1 cellular context compared by ENCODE assay signal in the genomic region with DNA sequence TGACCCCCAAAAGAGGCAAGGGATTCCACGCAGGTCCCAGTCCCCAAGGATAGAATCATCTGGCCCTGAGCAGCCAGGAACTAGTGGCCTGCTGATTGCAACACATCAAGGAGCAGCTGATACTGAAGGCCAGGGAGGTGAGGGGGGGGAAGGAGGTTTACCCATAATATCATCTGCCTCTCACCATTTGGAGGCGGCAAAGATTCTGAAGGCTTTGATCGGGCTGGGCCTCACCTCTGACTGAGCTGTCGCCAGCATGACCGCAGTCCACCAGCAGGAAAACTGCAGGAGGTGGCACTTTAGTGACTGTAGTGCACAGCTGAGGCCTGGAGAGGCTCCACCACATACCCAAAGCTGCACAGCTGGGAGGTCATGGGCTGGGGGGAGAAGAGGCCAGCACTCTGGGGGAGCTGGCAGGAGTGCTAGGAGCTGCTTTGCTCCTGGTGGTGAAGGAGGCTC.
TF ChIP-seq lines count a peak whose summit lies in the region.

No MANE protein-coding gene starts in this region.

TF ChIP-seq in GM23338, 12 proteins besides CTCF, POLR2A, EP300 and RAD21:
- TF ChIP-seq, protein P1, sequence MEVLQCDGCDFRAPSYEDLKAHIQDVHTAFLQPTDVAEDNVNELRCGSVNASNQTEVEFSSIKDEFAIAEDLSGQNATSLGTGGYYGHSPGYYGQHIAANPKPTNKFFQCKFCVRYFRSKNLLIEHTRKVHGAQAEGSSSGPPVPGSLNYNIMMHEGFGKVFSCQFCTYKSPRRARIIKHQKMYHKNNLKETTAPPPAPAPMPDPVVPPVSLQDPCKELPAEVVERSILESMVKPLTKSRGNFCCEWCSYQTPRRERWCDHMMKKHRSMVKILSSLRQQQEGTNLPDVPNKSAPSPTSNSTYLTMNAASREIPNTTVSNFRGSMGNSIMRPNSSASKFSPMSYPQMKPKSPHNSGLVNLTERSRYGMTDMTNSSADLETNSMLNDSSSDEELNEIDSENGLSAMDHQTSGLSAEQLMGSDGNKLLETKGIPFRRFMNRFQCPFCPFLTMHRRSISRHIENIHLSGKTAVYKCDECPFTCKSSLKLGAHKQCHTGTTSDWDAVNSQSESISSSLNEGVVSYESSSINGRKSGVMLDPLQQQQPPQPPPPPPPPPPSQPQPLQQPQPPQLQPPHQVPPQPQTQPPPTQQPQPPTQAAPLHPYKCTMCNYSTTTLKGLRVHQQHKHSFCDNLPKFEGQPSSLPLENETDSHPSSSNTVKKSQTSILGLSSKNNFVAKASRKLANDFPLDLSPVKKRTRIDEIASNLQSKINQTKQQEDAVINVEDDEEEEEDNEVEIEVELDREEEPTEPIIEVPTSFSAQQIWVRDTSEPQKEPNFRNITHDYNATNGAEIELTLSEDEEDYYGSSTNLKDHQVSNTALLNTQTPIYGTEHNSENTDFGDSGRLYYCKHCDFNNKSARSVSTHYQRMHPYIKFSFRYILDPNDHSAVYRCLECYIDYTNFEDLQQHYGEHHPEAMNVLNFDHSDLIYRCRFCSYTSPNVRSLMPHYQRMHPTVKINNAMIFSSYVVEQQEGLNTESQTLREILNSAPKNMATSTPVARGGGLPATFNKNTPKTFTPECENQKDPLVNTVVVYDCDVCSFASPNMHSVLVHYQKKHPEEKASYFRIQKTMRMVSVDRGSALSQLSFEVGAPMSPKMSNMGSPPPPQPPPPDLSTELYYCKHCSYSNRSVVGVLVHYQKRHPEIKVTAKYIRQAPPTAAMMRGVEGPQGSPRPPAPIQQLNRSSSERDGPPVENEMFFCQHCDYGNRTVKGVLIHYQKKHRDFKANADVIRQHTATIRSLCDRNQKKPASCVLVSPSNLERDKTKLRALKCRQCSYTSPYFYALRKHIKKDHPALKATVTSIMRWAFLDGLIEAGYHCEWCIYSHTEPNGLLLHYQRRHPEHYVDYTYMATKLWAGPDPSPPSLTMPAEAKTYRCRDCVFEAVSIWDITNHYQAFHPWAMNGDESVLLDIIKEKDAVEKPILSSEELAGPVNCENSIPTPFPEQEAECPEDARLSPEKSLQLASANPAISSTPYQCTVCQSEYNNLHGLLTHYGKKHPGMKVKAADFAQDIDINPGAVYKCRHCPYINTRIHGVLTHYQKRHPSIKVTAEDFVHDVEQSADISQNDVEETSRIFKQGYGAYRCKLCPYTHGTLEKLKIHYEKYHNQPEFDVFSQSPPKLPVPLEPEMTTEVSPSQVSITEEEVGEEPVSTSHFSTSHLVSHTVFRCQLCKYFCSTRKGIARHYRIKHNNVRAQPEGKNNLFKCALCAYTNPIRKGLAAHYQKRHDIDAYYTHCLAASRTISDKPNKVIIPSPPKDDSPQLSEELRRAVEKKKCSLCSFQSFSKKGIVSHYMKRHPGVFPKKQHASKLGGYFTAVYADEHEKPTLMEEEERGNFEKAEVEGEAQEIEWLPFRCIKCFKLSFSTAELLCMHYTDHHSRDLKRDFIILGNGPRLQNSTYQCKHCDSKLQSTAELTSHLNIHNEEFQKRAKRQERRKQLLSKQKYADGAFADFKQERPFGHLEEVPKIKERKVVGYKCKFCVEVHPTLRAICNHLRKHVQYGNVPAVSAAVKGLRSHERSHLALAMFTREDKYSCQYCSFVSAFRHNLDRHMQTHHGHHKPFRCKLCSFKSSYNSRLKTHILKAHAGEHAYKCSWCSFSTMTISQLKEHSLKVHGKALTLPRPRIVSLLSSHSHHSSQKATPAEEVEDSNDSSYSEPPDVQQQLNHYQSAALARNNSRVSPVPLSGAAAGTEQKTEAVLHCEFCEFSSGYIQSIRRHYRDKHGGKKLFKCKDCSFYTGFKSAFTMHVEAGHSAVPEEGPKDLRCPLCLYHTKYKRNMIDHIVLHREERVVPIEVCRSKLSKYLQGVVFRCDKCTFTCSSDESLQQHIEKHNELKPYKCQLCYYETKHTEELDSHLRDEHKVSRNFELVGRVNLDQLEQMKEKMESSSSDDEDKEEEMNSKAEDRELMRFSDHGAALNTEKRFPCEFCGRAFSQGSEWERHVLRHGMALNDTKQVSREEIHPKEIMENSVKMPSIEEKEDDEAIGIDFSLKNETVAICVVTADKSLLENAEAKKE (CRISPR knock-in tag; IDR thresholded peaks at IDR 0.05): no peak
- no peak for TF ChIP-seq ZNF114 (CRISPR knock-in tag; IDR thresholded peaks at IDR 0.05)
- no peak for TF ChIP-seq EZH2phosphoT487 (IDR thresholded peaks at IDR 0.05; ENCODE audit: unreplicated experiment)
- TF ChIP-seq JUNB (IDR thresholded peaks at IDR 0.05; ENCODE audit: unreplicated experiment): no peak
- no peak for TF ChIP-seq POLR2AphosphoS5 (IDR thresholded peaks at IDR 0.05; ENCODE audit: low read depth)
- TF ChIP-seq EZH2 (IDR thresholded peaks at IDR 0.05; ENCODE audit: low read depth, unreplicated experiment): no peak
- TF ChIP-seq REST (IDR thresholded peaks at IDR 0.05; ENCODE audit: unreplicated experiment): no peak
- no peak for TF ChIP-seq NANOG (IDR thresholded peaks at IDR 0.05; ENCODE audit: borderline replicate concordance)
- no peak for TF ChIP-seq ZNF331 (CRISPR knock-in tag; IDR thresholded peaks at IDR 0.05; ENCODE audit: low read depth)
- no peak for TF ChIP-seq STAT1 (IDR thresholded peaks at IDR 0.05; ENCODE audit: unreplicated experiment)
- no peak for TF ChIP-seq CREB1 (CRISPR knock-in tag; IDR thresholded peaks at IDR 0.05; ENCODE audit: low read depth)
- TF ChIP-seq, protein P2, sequence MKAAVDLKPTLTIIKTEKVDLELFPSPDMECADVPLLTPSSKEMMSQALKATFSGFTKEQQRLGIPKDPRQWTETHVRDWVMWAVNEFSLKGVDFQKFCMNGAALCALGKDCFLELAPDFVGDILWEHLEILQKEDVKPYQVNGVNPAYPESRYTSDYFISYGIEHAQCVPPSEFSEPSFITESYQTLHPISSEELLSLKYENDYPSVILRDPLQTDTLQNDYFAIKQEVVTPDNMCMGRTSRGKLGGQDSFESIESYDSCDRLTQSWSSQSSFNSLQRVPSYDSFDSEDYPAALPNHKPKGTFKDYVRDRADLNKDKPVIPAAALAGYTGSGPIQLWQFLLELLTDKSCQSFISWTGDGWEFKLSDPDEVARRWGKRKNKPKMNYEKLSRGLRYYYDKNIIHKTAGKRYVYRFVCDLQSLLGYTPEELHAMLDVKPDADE (IDR thresholded peaks at IDR 0.05): no peak
